In genomic region chr5:29304555-29304954, GRCh38 we compare ENCODE assay signal across 22 cellular contexts.
"Had no signal": no experiment of that assay in that cellular context is flagged by ENCODE, and none has a peak within 500 bp of the region (broad histone marks: within the 10 kb centered on the region; RNA-seq: fewer than 3 reads in every experiment).

No MANE protein-coding gene starts in this region.

- H3K9ac ChIP-seq: KMS-11 had no signal

- H3K4me3 ChIP-seq: K562, MG63, SJSA1, SK-N-MC had no signal

- DNase-seq: Kasumi-1, MG63, NCI-H1092, NCI-H1105 treated with DMSO at 0.1 percent for 48 hours, NCI-H1436, NCI-H187, NCI-H2029, NCI-H2171 treated with DMSO at 0.1 percent for 48 hours, NCI-H345, NCI-H446 treated with DMSO at 0.1 percent for 48 hours, NCI-H524 treated with DMSO at 0.1 percent for 48 hours, NCI-H69, NCI-H774, Right ventricle myocardium superior, SIG-M5 had no signal

- H3K27me3 ChIP-seq: MG63, SJSA1 had no signal

- ATAC-seq: K562, Panc1 had no signal

- H3K36me3 ChIP-seq: MG63, SJSA1 had no signal

- H3K4me1 ChIP-seq: SJSA1 had no signal

- H3K4me2 ChIP-seq: KMS-11 had no signal

- FAIRE-seq: HTR-8/SVneo, K562 had no signal

- H3K27ac ChIP-seq: HL-60, KMS-11, SJSA1, SK-N-MC had no signal

- H3K9me3 ChIP-seq: MG63, SJSA1 had no signal
